ENCODE assay signal across 14 cellular contexts in genomic region chr6:139531716-139532115, GRCh38.
DNase-seq lines count a peak whose midpoint lies in the region; ATAC-seq and TF ChIP-seq lines count a peak whose summit lies in the region.
"Had no signal": no experiment of that assay in that cellular context is flagged by ENCODE, and none has a peak within 500 bp of the region (broad histone marks: within the 10 kb centered on the region; RNA-seq: fewer than 3 reads in every experiment).

No MANE protein-coding gene starts in this region.

- TF ChIP-seq CTCF in right atrium auricular region (IDR thresholded peaks at IDR 0.05) = no peak

- H3K36me3 ChIP-seq in CD4-positive, alpha-beta memory T cell (ENCODE audit: insufficient read depth, low read length) = no peaks in the 10 kb centered on the region
- peaks cover 8% of the 10 kb centered on the region; the same call in 1 of the 2 replicates for H3K36me3 ChIP-seq in SK-N-MC (ENCODE audit: insufficient read depth, low read length)
- peaks cover 0 to 2% of the 10 kb centered on the region in 2 experiments for H3K36me3 ChIP-seq in trophoblast cell (ENCODE audit: control insufficient read depth in 1 of 2, insufficient read depth in 2 of 2, low read length in 2 of 2)
- no peaks in the 10 kb centered on the region for H3K36me3 ChIP-seq in right atrium auricular region
- H3K36me3 ChIP-seq: tibial artery had no signal

- POLR2A ChIA-PET in CD4-positive, alpha-beta memory T cell (lab: Charles Lee; ENCODE audit: partially characterized antibody) = interaction anchor here (0.7 to 3.6 kb wide), 14 partner anchors 8 to 1951 kb away, joined by 3 to 77 read pairs (median 4); partner anchors contain the start of gene CITED2

- H3K9ac ChIP-seq in SK-N-MC (ENCODE audit: insufficient read length) = peak overlapping the region; percentile 60
- no peak overlapping the region for H3K9ac ChIP-seq in trophoblast cell (ENCODE audit: low read length)

- intact Hi-C loops in CD4-positive, alpha-beta memory T cell (cut with micrococcal nuclease) = loop anchor here (1.0 to 10.0 kb wide), 5 partner anchors 9 to 547 kb away; partner anchors contain the start of genes CITED2 and REPS1

- H3K4me2 ChIP-seq in trophoblast cell (ENCODE audit: low read length) = no peak overlapping the region

- H3K4me1 Mint-ChIP-seq in CD4-positive, alpha-beta memory T cell = peaks cover 45 to 63% (median 54%) of the 10 kb centered on the region in 4 donors
- peaks cover 41 to 55% of the 10 kb centered on the region in 2 donors for H3K4me1 Mint-ChIP-seq in effector memory CD8-positive, alpha-beta T cell (ENCODE audit: low read depth in 2 of 2)

- H3K4me1 ChIP-seq in CD4-positive, alpha-beta memory T cell (ENCODE audit: insufficient read depth, low read length) = peaks cover 70% of the 10 kb centered on the region
- H3K4me1 ChIP-seq in trophoblast cell (ENCODE audit: control insufficient read depth in 1 of 2, insufficient read depth in 2 of 2, low read length in 2 of 2) (peaks cover 7% of the 10 kb centered on the region in 2 experiments), right atrium auricular region (peaks cover 0 to 17% of the 10 kb centered on the region in 2 donors)

- no peak for DNase-seq in CD4-positive, alpha-beta memory T cell
- no peak for DNase-seq in SK-N-MC (ENCODE audit: low read depth, low spot score)
- no peak for DNase-seq in effector memory CD8-positive, alpha-beta T cell
- no peak for DNase-seq in trophoblast cell
- no peak for DNase-seq in iPS-NIHi7 (ENCODE audit: extremely low spot score)
- DNase-seq in right atrium auricular region (ENCODE audit: low spot score) = no peak
- DNase-seq in pons (ENCODE audit: low spot score) = no peak
- DNase-seq: activated CD4-positive, CD25-positive, alpha-beta regulatory T cell; naive B cell; NCI-H524; SW 1271; tibial artery had no signal

- H3K27me3 Mint-ChIP-seq in CD4-positive, alpha-beta memory T cell = no peaks in the 10 kb centered on the region
- no peaks in the 10 kb centered on the region for H3K27me3 Mint-ChIP-seq in effector memory CD8-positive, alpha-beta T cell

- no peaks in the 10 kb centered on the region for H3K9me3 Mint-ChIP-seq in CD4-positive, alpha-beta memory T cell
- H3K9me3 Mint-ChIP-seq in effector memory CD8-positive, alpha-beta T cell = no peaks in the 10 kb centered on the region

- WGBS in trophoblast cell (ENCODE audit: extremely low coverage, insufficient coverage, insufficient read length) = no CpG with 5 or more reads among the region's 2 CpGs

- no peak overlapping the region for H3K4ac ChIP-seq in trophoblast cell (ENCODE audit: low read depth, low read length)

- no peak overlapping the region for H3K14ac ChIP-seq in trophoblast cell (ENCODE audit: low read length)

- H3K27me3 ChIP-seq in CD4-positive, alpha-beta memory T cell (ENCODE audit: insufficient read depth, low read length) = no peaks in the 10 kb centered on the region
- H3K27me3 ChIP-seq in trophoblast cell (ENCODE audit: insufficient read depth, low read length) (no peaks in the 10 kb centered on the region), right atrium auricular region (no peaks in the 10 kb centered on the region)
- H3K27me3 ChIP-seq: tibial artery had no signal

- no peak overlapping the region for H2BK12ac ChIP-seq in trophoblast cell (ENCODE audit: low read length)

- H4K91ac ChIP-seq in trophoblast cell (ENCODE audit: low read depth, low read length) = peak overlapping the region; percentile 45

- H2BK120ac ChIP-seq in trophoblast cell (ENCODE audit: insufficient read depth, low read length, poor library complexity) = no peak overlapping the region

- H4K12ac ChIP-seq in trophoblast cell (ENCODE audit: low read depth, low read length) = no peak overlapping the region

- H3K23ac ChIP-seq in trophoblast cell (ENCODE audit: low read length) = no peak overlapping the region

- peaks cover 8% of the 10 kb centered on the region for H3K79me1 ChIP-seq in trophoblast cell (ENCODE audit: low read length)

- H3K27ac ChIP-seq in CD4-positive, alpha-beta memory T cell (ENCODE audit: low read depth, low read length) = no peak overlapping the region
- H3K27ac ChIP-seq in SK-N-MC (peak overlapping the region; percentile 94), trophoblast cell (ENCODE audit: low read depth, low read length) (no peak overlapping the region), right atrium auricular region (no peak overlapping the region)
- H3K27ac ChIP-seq: tibial artery had no signal

- no peak overlapping the region for H3K4me3 ChIP-seq in CD4-positive, alpha-beta memory T cell (ENCODE audit: low read length in 2 of 2)
- H3K4me3 ChIP-seq in SK-N-MC (peak overlapping the region; percentile 26; the same call in 1 of the 2 replicates), trophoblast cell (ENCODE audit: low read depth, low read length) (no peak overlapping the region), right atrium auricular region (no peak overlapping the region)
- H3K4me3 ChIP-seq: tibial artery had no signal

- no peak overlapping the region for H2AK5ac ChIP-seq in trophoblast cell (ENCODE audit: low read length)

- peak overlapping the region in 6 of 8 donors; percentile 19 to 64 (median 36) for H3K4me3 Mint-ChIP-seq in CD4-positive, alpha-beta memory T cell
- peak overlapping the region; percentile 31 to 79 for H3K4me3 Mint-ChIP-seq in effector memory CD8-positive, alpha-beta T cell
- H3K4me3 Mint-ChIP-seq: naive B cell had no signal

- peak overlapping the region; percentile 76 to 88 (median 83) for H3K27ac Mint-ChIP-seq in CD4-positive, alpha-beta memory T cell
- H3K27ac Mint-ChIP-seq in effector memory CD8-positive, alpha-beta T cell = peak overlapping the region; percentile 95 to 96
- H3K27ac Mint-ChIP-seq: naive B cell had no signal

- ATAC-seq in effector memory CD8-positive, alpha-beta T cell (replicated peaks) = no peak
- no peak for ATAC-seq in HG03196 (IDR thresholded peaks at IDR 0.05; ENCODE audit: unreplicated experiment)
- ATAC-seq: left lobe of liver had no signal

- H2BK5ac ChIP-seq in trophoblast cell (ENCODE audit: low read depth, low read length, poor library complexity) = no peak overlapping the region

- no peaks in the 10 kb centered on the region for H3K36me3 Mint-ChIP-seq in CD4-positive, alpha-beta memory T cell
- H3K36me3 Mint-ChIP-seq in effector memory CD8-positive, alpha-beta T cell (ENCODE audit: insufficient read depth) = peaks cover 5% of the 10 kb centered on the region

- no peaks in the 10 kb centered on the region for H3K79me2 ChIP-seq in trophoblast cell (ENCODE audit: control insufficient read depth, insufficient read depth, low read length, poor library complexity)

- no peak overlapping the region for H4K8ac ChIP-seq in trophoblast cell (ENCODE audit: low read depth, low read length)

- no peak overlapping the region for H3K18ac ChIP-seq in trophoblast cell (ENCODE audit: low read length)

- no peak overlapping the region for H2AFZ ChIP-seq in trophoblast cell (ENCODE audit: insufficient read depth, low read length, poor library complexity)

- CTCF ChIA-PET in CD4-positive, alpha-beta memory T cell (lab: Charles Lee; ENCODE audit: partially characterized antibody) = interaction anchor here (1.0 to 1.9 kb wide), 5 partner anchors 9 to 162 kb away, joined by 3 to 21 read pairs (median 6); partner anchors contain the start of gene CITED2

- no peaks in the 10 kb centered on the region for H3K9me3 ChIP-seq in CD4-positive, alpha-beta memory T cell (ENCODE audit: control insufficient read depth in 1 of 2, low read length in 2 of 2)
- H3K9me3 ChIP-seq in SK-N-MC (ENCODE audit: low read depth, low read length) = peaks cover 6% of the 10 kb centered on the region; the same call in 1 of the 2 replicates
- H3K9me3 ChIP-seq in trophoblast cell (ENCODE audit: insufficient read depth, low read depth, low read length) = no peaks in the 10 kb centered on the region
- no peaks in the 10 kb centered on the region for H3K9me3 ChIP-seq in right atrium auricular region
- H3K9me3 ChIP-seq: tibial artery had no signal
